In genomic region chr2:105744091-105744908, GRCh38 we compare ENCODE assay signal across 1 cellular context.
TF ChIP-seq lines count a peak whose summit lies in the region.

No MANE protein-coding gene starts in this region.

TF ChIP-seq in HepG2, 621 proteins besides CTCF, POLR2A, EP300 and RAD21 (continued from another document):
- TF ChIP-seq ZNF704 (CRISPR knock-in tag; IDR thresholded peaks at IDR 0.05; ENCODE audit: borderline replicate concordance) (0 out of 2 replicates have a peak, but pooled peaks have one; percentile 54), MED1 (CRISPR knock-in tag; IDR thresholded peaks at IDR 0.05) (0 out of 2 replicates have a peak, but pooled peaks have one; percentile 12), ZNF142 (CRISPR knock-in tag; IDR thresholded peaks at IDR 0.05) (peak; percentile 55; the same call in 1 of the 2 replicates), BRD4 (CRISPR knock-in tag; IDR thresholded peaks at IDR 0.05) (0 out of 2 replicates have a peak, but pooled peaks have one; percentile 31), PPARG (CRISPR knock-in tag; conservative IDR thresholded peaks at IDR 0.05) (no peak), ZSCAN20 (CRISPR knock-in tag; IDR thresholded peaks at IDR 0.05; ENCODE audit: borderline replicate concordance) (0 out of 2 replicates have a peak, but pooled peaks have one; percentile 3), NR1H2 (CRISPR knock-in tag; IDR thresholded peaks at IDR 0.05; ENCODE audit: borderline replicate concordance, low read depth) (no peak), SNRNP70 (IDR thresholded peaks at IDR 0.05; ENCODE audit: low read depth, low read length) (no peak), HNRNPLL (IDR thresholded peaks at IDR 0.05; ENCODE audit: low read depth, low read length, poor library complexity, severe bottlenecking) (no peak), SAP130 (CRISPR knock-in tag; IDR thresholded peaks at IDR 0.05; ENCODE audit: low read depth) (peak; percentile 43; the same call in 1 of the 2 replicates), ZNF777 (CRISPR knock-in tag; IDR thresholded peaks at IDR 0.05) (peak; percentile 82), HMGXB4 (CRISPR knock-in tag; IDR thresholded peaks at IDR 0.05; ENCODE audit: borderline replicate concordance in 1 of 2, low read depth in 1 of 2) (no peak), ZBTB2 (CRISPR knock-in tag; IDR thresholded peaks at IDR 0.05; ENCODE audit: low read depth) (peak; percentile 41), SATB2 (CRISPR knock-in tag; IDR thresholded peaks at IDR 0.05) (0 out of 2 replicates have a peak, but pooled peaks have one; percentile 1), ZNF232 (CRISPR knock-in tag; IDR thresholded peaks at IDR 0.05; ENCODE audit: borderline replicate concordance) (0 out of 2 replicates have a peak, but pooled peaks have one; percentile 20), ZSCAN30 (CRISPR knock-in tag; IDR thresholded peaks at IDR 0.05) (no peak), REXO4 (CRISPR knock-in tag; IDR thresholded peaks at IDR 0.05; ENCODE audit: borderline replicate concordance) (no peak), EZH2 (conservative IDR thresholded peaks at IDR 0.05; ENCODE audit: low read depth, low read length) (0 out of 2 replicates have a peak, but pooled peaks have one; percentile 40), SKI (IDR thresholded peaks at IDR 0.05; ENCODE audit: partially characterized antibody) (peak; percentile 12), PHF21A (CRISPR knock-in tag; IDR thresholded peaks at IDR 0.05) (0 out of 2 replicates have a peak, but pooled peaks have one; percentile 34), ZIK1 (CRISPR knock-in tag; IDR thresholded peaks at IDR 0.05; ENCODE audit: borderline replicate concordance, low read depth) (no peak), ETV5 (CRISPR knock-in tag; IDR thresholded peaks at IDR 0.05; ENCODE audit: borderline replicate concordance) (no peak), AGO1 (IDR thresholded peaks at IDR 0.05; ENCODE audit: low read depth, low read length, poor library complexity, severe bottlenecking) (no peak), ZNF800 (CRISPR knock-in tag; IDR thresholded peaks at IDR 0.05) (0 out of 2 replicates have a peak, but pooled peaks have one; percentile 63), KMT2B (CRISPR knock-in tag; IDR thresholded peaks at IDR 0.05) (0 out of 2 replicates have a peak, but pooled peaks have one; percentile 24), RFX3 (CRISPR knock-in tag; IDR thresholded peaks at IDR 0.05) (no peak), ZNF3 (CRISPR knock-in tag; IDR thresholded peaks at IDR 0.05) (no peak), ZNF550 (CRISPR knock-in tag; IDR thresholded peaks at IDR 0.05; ENCODE audit: borderline replicate concordance) (no peak), ZNF263 (CRISPR knock-in tag; IDR thresholded peaks at IDR 0.05) (peak; percentile 90)
- TF ChIP-seq, protein P1, sequence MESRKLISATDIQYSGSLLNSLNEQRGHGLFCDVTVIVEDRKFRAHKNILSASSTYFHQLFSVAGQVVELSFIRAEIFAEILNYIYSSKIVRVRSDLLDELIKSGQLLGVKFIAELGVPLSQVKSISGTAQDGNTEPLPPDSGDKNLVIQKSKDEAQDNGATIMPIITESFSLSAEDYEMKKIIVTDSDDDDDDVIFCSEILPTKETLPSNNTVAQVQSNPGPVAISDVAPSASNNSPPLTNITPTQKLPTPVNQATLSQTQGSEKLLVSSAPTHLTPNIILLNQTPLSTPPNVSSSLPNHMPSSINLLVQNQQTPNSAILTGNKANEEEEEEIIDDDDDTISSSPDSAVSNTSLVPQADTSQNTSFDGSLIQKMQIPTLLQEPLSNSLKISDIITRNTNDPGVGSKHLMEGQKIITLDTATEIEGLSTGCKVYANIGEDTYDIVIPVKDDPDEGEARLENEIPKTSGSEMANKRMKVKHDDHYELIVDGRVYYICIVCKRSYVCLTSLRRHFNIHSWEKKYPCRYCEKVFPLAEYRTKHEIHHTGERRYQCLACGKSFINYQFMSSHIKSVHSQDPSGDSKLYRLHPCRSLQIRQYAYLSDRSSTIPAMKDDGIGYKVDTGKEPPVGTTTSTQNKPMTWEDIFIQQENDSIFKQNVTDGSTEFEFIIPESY (CRISPR knock-in tag; IDR thresholded peaks at IDR 0.05), result no peak
- TF ChIP-seq, protein P2, sequence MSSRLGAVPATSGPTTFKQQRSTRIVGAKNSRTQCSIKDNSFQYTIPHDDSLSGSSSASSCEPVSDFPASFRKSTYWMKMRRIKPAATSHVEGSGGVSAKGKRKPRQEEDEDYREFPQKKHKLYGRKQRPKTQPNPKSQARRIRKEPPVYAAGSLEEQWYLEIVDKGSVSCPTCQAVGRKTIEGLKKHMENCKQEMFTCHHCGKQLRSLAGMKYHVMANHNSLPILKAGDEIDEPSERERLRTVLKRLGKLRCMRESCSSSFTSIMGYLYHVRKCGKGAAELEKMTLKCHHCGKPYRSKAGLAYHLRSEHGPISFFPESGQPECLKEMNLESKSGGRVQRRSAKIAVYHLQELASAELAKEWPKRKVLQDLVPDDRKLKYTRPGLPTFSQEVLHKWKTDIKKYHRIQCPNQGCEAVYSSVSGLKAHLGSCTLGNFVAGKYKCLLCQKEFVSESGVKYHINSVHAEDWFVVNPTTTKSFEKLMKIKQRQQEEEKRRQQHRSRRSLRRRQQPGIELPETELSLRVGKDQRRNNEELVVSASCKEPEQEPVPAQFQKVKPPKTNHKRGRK (CRISPR knock-in tag; IDR thresholded peaks at IDR 0.05), result no peak
- TF ChIP-seq, protein P3, sequence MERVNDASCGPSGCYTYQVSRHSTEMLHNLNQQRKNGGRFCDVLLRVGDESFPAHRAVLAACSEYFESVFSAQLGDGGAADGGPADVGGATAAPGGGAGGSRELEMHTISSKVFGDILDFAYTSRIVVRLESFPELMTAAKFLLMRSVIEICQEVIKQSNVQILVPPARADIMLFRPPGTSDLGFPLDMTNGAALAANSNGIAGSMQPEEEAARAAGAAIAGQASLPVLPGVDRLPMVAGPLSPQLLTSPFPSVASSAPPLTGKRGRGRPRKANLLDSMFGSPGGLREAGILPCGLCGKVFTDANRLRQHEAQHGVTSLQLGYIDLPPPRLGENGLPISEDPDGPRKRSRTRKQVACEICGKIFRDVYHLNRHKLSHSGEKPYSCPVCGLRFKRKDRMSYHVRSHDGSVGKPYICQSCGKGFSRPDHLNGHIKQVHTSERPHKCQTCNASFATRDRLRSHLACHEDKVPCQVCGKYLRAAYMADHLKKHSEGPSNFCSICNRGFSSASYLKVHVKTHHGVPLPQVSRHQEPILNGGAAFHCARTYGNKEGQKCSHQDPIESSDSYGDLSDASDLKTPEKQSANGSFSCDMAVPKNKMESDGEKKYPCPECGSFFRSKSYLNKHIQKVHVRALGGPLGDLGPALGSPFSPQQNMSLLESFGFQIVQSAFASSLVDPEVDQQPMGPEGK (CRISPR knock-in tag; IDR thresholded peaks at IDR 0.05), result peak; percentile 50; the same call in 1 of the 2 replicates
